In genomic region chr1:153677718-153678518, GRCh38 we compare ENCODE assay signal across 8 cellular contexts. TPM values are rescaled to one million over a fixed set of nuclear protein-coding genes. Genes with fewer than 3 reads are reported as not detected.
DNase-seq lines count a peak whose midpoint lies in the region; ATAC-seq and TF ChIP-seq lines count a peak whose summit lies in the region.

No MANE protein-coding gene starts in this region.

- TF ChIP-seq CTCF in retinal pigment epithelial cell (conservative IDR thresholded peaks at IDR 0.05; ENCODE audit: low read depth, low read length): peak; percentile 97

- H3K27ac ChIP-seq in HUES6 (ENCODE audit: low read depth, low read length) (no peak overlapping the region), SJSA1 (no peak overlapping the region), iPS DF 6.9 (ENCODE audit: low read length) (no peak overlapping the region)

- no peak for ATAC-seq in HG03159 (IDR thresholded peaks at IDR 0.05; ENCODE audit: unreplicated experiment)

- H3K27me3 ChIP-seq in HUES6 (ENCODE audit: control insufficient read depth, insufficient read depth, low read length): peaks cover 36% of the 10 kb centered on the region
- H3K27me3 ChIP-seq in SJSA1 (replicated peaks): peaks cover 40% of the 10 kb centered on the region
- H3K27me3 ChIP-seq in iPS DF 6.9 (ENCODE audit: control insufficient read depth, insufficient read depth, low read length): no peaks in the 10 kb centered on the region; the same call in 1 of the 2 replicates

- DNase-seq in D341Med (ENCODE audit: low spot score) (peak; percentile 86), SJSA1 (ENCODE audit: low read depth in 1 of 2, low spot score in 2 of 2) (peak in 1 of 2 experiments; percentile 37), astrocyte of the hippocampus (ENCODE audit: low read depth, low spot score) (peak; percentile 71), iPS DF 6.9 (ENCODE audit: low read depth, low spot score) (no peak), retinal pigment epithelial cell (ENCODE audit: low read depth) (no peak), mesenteric fat pad (ENCODE audit: low spot score) (no peak)

- H3K36me3 ChIP-seq in HUES6 (ENCODE audit: control insufficient read depth, insufficient read depth, low read length): no peaks in the 10 kb centered on the region
- H3K36me3 ChIP-seq in SJSA1: no peaks in the 10 kb centered on the region
- H3K36me3 ChIP-seq in iPS DF 6.9 (ENCODE audit: control insufficient read depth, insufficient read depth, low read length): no peaks in the 10 kb centered on the region

- no CpG with 5 or more reads among the region's 29 CpGs for WGBS in iPS DF 6.9 (ENCODE audit: insufficient coverage, insufficient read length)

- no peaks in the 10 kb centered on the region for H3K9me3 ChIP-seq in HUES6 (ENCODE audit: control insufficient read depth, insufficient read depth, low read depth, low read length)
- H3K9me3 ChIP-seq in SJSA1 (replicated peaks): peaks cover 4% of the 10 kb centered on the region; the same call in 1 of the 2 replicates
- no peaks in the 10 kb centered on the region for H3K9me3 ChIP-seq in iPS DF 6.9 (ENCODE audit: control insufficient read depth, insufficient read depth, low read length)

- H3K4me1 ChIP-seq in HUES6 (ENCODE audit: control insufficient read depth, insufficient read depth, low read length): peaks cover 13% of the 10 kb centered on the region
- H3K4me1 ChIP-seq in SJSA1 (replicated peaks): peaks cover 18% of the 10 kb centered on the region
- no peaks in the 10 kb centered on the region for H3K4me1 ChIP-seq in iPS DF 6.9 (ENCODE audit: control insufficient read depth, insufficient read depth, low read length)

- H3K9ac ChIP-seq in HUES6 (ENCODE audit: low read length): peak overlapping the region; percentile 45

- H3K4me3 ChIP-seq in HUES6 (ENCODE audit: low read depth, low read length): peak overlapping the region; percentile 83
- peak overlapping the region; percentile 25; the same call in 1 of the 2 replicates for H3K4me3 ChIP-seq in SJSA1
- H3K4me3 ChIP-seq in iPS DF 6.9 (ENCODE audit: low read length): peak overlapping the region; percentile 34; the same call in 1 of the 2 replicates
- H3K4me3 ChIP-seq in retinal pigment epithelial cell (ENCODE audit: low read length): peak overlapping the region; percentile 14

RNA-seq across cellular contexts. Expression of gene NPR1, which starts 0.6 kb away (rescaled TPM):
- 0.05 TPM in 1 of 2 replicates, not detected in the other for total RNA-seq in SJSA1 (2014; rRNA removed; shearing (Covaris generic))
- total RNA-seq in mesenteric fat pad: 156 TPM

RNA-seq across cellular contexts. Expression of gene ILF2, which starts 7.1 kb away (rescaled TPM):
- total RNA-seq in SJSA1 (2014; rRNA removed; shearing (Covaris generic)): 347 and 370 TPM in 2 replicates
- 116 TPM for total RNA-seq in mesenteric fat pad

RNA-seq across cellular contexts. Expression of gene SNAPIN, which starts 19.4 kb away (rescaled TPM):
- total RNA-seq in SJSA1 (2014; rRNA removed; shearing (Covaris generic)): 48.0 and 59.3 TPM in 2 replicates
- 44.5 TPM for total RNA-seq in mesenteric fat pad

RNA-seq across cellular contexts. Expression of gene CHTOP, which starts 44.1 kb away (rescaled TPM):
- 31.0 and 50.8 TPM in 2 replicates for total RNA-seq in SJSA1 (2014; rRNA removed; shearing (Covaris generic))
- total RNA-seq in mesenteric fat pad: 55.5 TPM

RNA-seq across cellular contexts. Expression of gene S100A1, which starts 49.7 kb away (rescaled TPM):
- 0.32 TPM in 1 of 2 replicates, not detected in the other for total RNA-seq in SJSA1 (2014; rRNA removed; shearing (Covaris generic))
- 12.6 TPM for total RNA-seq in mesenteric fat pad

Comparison
In these comparisons a context has a peak if more than half of its experiments do, and no peak if none do; other contexts are left out.
1. DNase-seq: peak in D341Med (single experiment) and astrocyte of the hippocampus (single experiment); none in iPS DF 6.9 (single experiment), retinal pigment epithelial cell (single experiment) and mesenteric fat pad (single experiment).
2. H3K4me3 ChIP-seq: peak in every context shown above with its lines; median percentile 83 in HUES6; 34 in iPS DF 6.9; 25 in SJSA1; 14 in retinal pigment epithelial cell.
3. RNA of gene NPR1, which starts 0.6 kb away (total RNA-seq): 156 TPM in mesenteric fat pad (single experiment); 0.05 TPM in SJSA1; every median in the first group is over 100 times any median in the second.